ENCODE assay signal across 1 cellular context in genomic region chr17:64067642-64068041, GRCh38.
TF ChIP-seq lines count a peak whose summit lies in the region.

No MANE protein-coding gene starts in this region.

TF ChIP-seq in IMR-90, 13 proteins besides CTCF, POLR2A, EP300 and RAD21:
- TF ChIP-seq NFE2L2 (IDR thresholded peaks at IDR 0.05; ENCODE audit: low read depth, low read length) = no peak
- TF ChIP-seq ELK1 (IDR thresholded peaks at IDR 0.05; ENCODE audit: borderline replicate concordance, low read depth, low read length) = no peak
- no peak for TF ChIP-seq USF2 (IDR thresholded peaks at IDR 0.05; ENCODE audit: low read depth, low read length)
- TF ChIP-seq MXI1 (IDR thresholded peaks at IDR 0.05; ENCODE audit: borderline replicate concordance, low read depth, low read length) = no peak
